ENCODE assay signal across 13 cellular contexts in the genomic region with DNA sequence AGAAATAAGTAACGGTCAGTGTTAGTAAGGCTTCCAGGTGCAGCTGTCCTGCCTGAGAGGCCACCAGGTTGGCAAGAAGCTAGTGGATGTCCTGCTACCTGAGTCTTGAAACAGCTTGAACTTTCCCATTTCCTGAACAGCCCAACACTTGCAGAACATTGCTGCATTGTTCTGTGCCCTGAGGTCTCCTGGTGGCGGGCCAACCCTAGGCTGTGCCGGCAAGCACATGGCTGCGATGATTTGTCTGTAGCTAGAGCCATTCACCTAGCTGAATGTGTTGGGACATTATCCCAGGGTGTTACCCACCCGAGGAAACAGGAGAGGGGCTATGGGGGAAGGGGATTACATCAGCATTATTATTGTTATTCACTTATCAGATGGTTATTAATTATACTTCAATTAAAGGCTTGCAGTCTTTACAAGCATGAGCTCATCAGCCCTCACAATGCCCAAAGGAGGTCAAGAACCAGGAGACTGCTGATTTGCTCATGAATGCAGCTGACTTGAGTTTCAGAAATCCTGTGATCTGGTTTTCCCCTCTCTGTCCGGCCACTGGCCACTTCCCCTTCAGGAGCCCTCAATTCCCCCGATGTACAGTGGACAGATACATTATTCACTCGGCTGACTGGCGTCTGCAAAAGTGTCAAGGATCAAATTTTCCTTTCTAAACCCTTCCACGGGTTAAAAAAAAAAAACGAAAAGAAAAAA.
DNase-seq lines count a peak whose midpoint lies in the region; ATAC-seq and TF ChIP-seq lines count a peak whose summit lies in the region.
"Had no signal": no experiment of that assay in that cellular context is flagged by ENCODE, and none has a peak within 500 bp of the region (broad histone marks: within the 10 kb centered on the region; RNA-seq: fewer than 3 reads in every experiment).

No MANE protein-coding gene starts in this region.

- POLR2A ChIA-PET in activated CD8-positive, alpha-beta T cell treated with anti-CD3 and anti-CD28 coated beads for 36 hours (lab: Charles Lee), result no interaction called here

- no peak overlapping the region for H3K18ac ChIP-seq in mesendoderm (ENCODE audit: low read length)

- H3K27me3 Mint-ChIP-seq in activated CD8-positive, alpha-beta T cell treated with anti-CD3 and anti-CD28 coated beads for 36 hours, result peaks cover 5% of the 10 kb centered on the region

- peaks cover 4% of the 10 kb centered on the region for H3K4me1 ChIP-seq in mesendoderm (ENCODE audit: control insufficient read depth, low read depth, low read length)
- peaks cover 39% of the 10 kb centered on the region for H3K4me1 ChIP-seq in suprapubic skin

- no peaks in the 10 kb centered on the region for H3K36me3 ChIP-seq in mesendoderm (ENCODE audit: control insufficient read depth, insufficient read depth, low read length)
- no peaks in the 10 kb centered on the region for H3K36me3 ChIP-seq in suprapubic skin

- TF ChIP-seq EP300 in suprapubic skin (IDR thresholded peaks at IDR 0.05), result no peak

- peak overlapping the region; percentile 12 for H2AK5ac ChIP-seq in mesendoderm (ENCODE audit: low read length)

- TF ChIP-seq CTCF in suprapubic skin (IDR thresholded peaks at IDR 0.05), result no peak
- TF ChIP-seq CTCF in activated CD8-positive, alpha-beta T cell treated with anti-CD3 and anti-CD28 coated beads for 36 hours (IDR thresholded peaks at IDR 0.05), result no peak

- H3K4me3 ChIP-seq in mesendoderm (ENCODE audit: low read length) (no peak overlapping the region), suprapubic skin (peak overlapping the region; percentile 4)
- H3K4me3 ChIP-seq: SK-N-MC had no signal

- H3K79me1 ChIP-seq in mesendoderm (ENCODE audit: low read length), result no peaks in the 10 kb centered on the region

- no peaks in the 10 kb centered on the region for H3K36me3 Mint-ChIP-seq in activated CD8-positive, alpha-beta T cell treated with anti-CD3 and anti-CD28 coated beads for 36 hours (ENCODE audit: low read depth)

- CTCF ChIA-PET in activated CD8-positive, alpha-beta T cell treated with anti-CD3 and anti-CD28 coated beads for 36 hours (lab: Charles Lee), result no interaction called here

- no peak overlapping the region for H4K8ac ChIP-seq in mesendoderm (ENCODE audit: low read depth, low read length)

- no peaks in the 10 kb centered on the region for H3K9me3 ChIP-seq in suprapubic skin

- H4K5ac ChIP-seq in mesendoderm (ENCODE audit: low read length), result no peak overlapping the region

- no peak overlapping the region for H3K4me2 ChIP-seq in mesendoderm (ENCODE audit: low read length)

- peak; percentile 71 for DNase-seq in HT-29 (ENCODE audit: low spot score)
- no peak for DNase-seq in epithelial cell of prostate (ENCODE audit: low read depth, low spot score)
- DNase-seq in mesendoderm, result no peak
- no peak for DNase-seq in suprapubic skin (ENCODE audit: low spot score in 2 of 2)
- no peak for DNase-seq in activated CD8-positive, alpha-beta T cell treated with anti-CD3 and anti-CD28 coated beads for 36 hours
- no peak for DNase-seq in epidermal melanocyte (ENCODE audit: insufficient read length, low spot score)
- DNase-seq: activated gamma-delta T cell; central memory CD4-positive, alpha-beta T cell; midbrain; NCI-H510A treated with DMSO at 0.1 percent for 48 hours had no signal

- no peak overlapping the region for H3K4ac ChIP-seq in mesendoderm (ENCODE audit: low read depth, low read length)

- H3K79me2 ChIP-seq in mesendoderm (ENCODE audit: control insufficient read depth, insufficient read depth, low read length), result no peaks in the 10 kb centered on the region

- H3K56ac ChIP-seq in mesendoderm (ENCODE audit: low read length), result no peak overlapping the region

- peak overlapping the region; percentile 26 for H3K27ac ChIP-seq in epithelial cell of prostate
- no peak overlapping the region for H3K27ac ChIP-seq in mesendoderm (ENCODE audit: low read depth, low read length)
- peak overlapping the region; percentile 20 for H3K27ac ChIP-seq in suprapubic skin
- H3K27ac ChIP-seq: HL-60, SK-N-MC had no signal

- H3K27ac Mint-ChIP-seq in activated CD8-positive, alpha-beta T cell treated with anti-CD3 and anti-CD28 coated beads for 36 hours, result no peak overlapping the region

- no peak for TF ChIP-seq POLR2A in suprapubic skin (IDR thresholded peaks at IDR 0.05)

- no peak overlapping the region for H3K9ac ChIP-seq in mesendoderm (ENCODE audit: low read length)

- no peak overlapping the region for H3K23ac ChIP-seq in mesendoderm (ENCODE audit: low read length)

- H3K27me3 ChIP-seq in mesendoderm (ENCODE audit: insufficient read depth, low read length, poor library complexity) (no peaks in the 10 kb centered on the region), suprapubic skin (no peaks in the 10 kb centered on the region)

- H2BK5ac ChIP-seq in mesendoderm (ENCODE audit: low read length), result no peak overlapping the region

- H3K4me3 Mint-ChIP-seq in activated CD8-positive, alpha-beta T cell treated with anti-CD3 and anti-CD28 coated beads for 36 hours, result no peak overlapping the region

- no peak overlapping the region for H2BK15ac ChIP-seq in mesendoderm (replicated peaks; ENCODE audit: low read depth)

- no peak overlapping the region for H2BK120ac ChIP-seq in mesendoderm (ENCODE audit: low read depth, low read length)

- peaks cover 13% of the 10 kb centered on the region for H3K4me1 Mint-ChIP-seq in activated CD8-positive, alpha-beta T cell treated with anti-CD3 and anti-CD28 coated beads for 36 hours (ENCODE audit: low read depth)

- ATAC-seq in activated CD8-positive, alpha-beta T cell treated with anti-CD3 and anti-CD28 coated beads for 36 hours, result no peak
- ATAC-seq in HG02840 (IDR thresholded peaks at IDR 0.05; ENCODE audit: low FRiP score, unreplicated experiment), result no peak

- no CpG with 5 or more reads among the region's 11 CpGs for WGBS in mesendoderm (ENCODE audit: extremely low coverage, insufficient coverage, low lambda C conversion rate)
- WGBS in suprapubic skin, result 42% methylated on average over 11 of the region's 11 CpGs

- no peaks in the 10 kb centered on the region for H3K9me3 Mint-ChIP-seq in activated CD8-positive, alpha-beta T cell treated with anti-CD3 and anti-CD28 coated beads for 36 hours

- intact Hi-C loops in activated CD8-positive, alpha-beta T cell treated with anti-CD3 and anti-CD28 coated beads for 36 hours (cut with micrococcal nuclease), result no loop called here
